In genomic region chr1:203011582-203011981, GRCh38 we compare ENCODE assay signal across 29 cellular contexts.
"Had no signal": no experiment of that assay in that cellular context is flagged by ENCODE, and none has a peak within 500 bp of the region (broad histone marks: within the 10 kb centered on the region; RNA-seq: fewer than 3 reads in every experiment).

No MANE protein-coding gene starts in this region.

- H3K27ac ChIP-seq: adrenal gland, breast epithelium, cardiac muscle cell, colonic mucosa had no signal

- FAIRE-seq: frontal cortex had no signal

- DNase-seq: activated CD4-positive, alpha-beta memory T cell treated with anti-CD3 and anti-CD28 coated beads for 36 hours; activated CD4-positive, alpha-beta T cell treated with anti-CD3 and anti-CD28 coated beads for 36 hours; activated CD4-positive, alpha-beta T cell treated with anti-CD3 and anti-CD28 coated beads, Interleukin-2, amount 10 ng/mL, durations not matched to agents 24 days and 14 days; activated CD4-positive, CD25-positive, alpha-beta regulatory T cell; activated CD4-positive, CD25-positive, alpha-beta regulatory T cell treated with anti-CD3 and anti-CD28 coated beads, Interleukin-2, amount 50 U/mL, for 72 hours; activated CD8-positive, alpha-beta memory T cell treated with anti-CD3 and anti-CD28 coated beads, Interleukin-2, amount 10 ng/mL, durations not matched to agents 7 days and 5 days; activated CD8-positive, alpha-beta memory T cell treated with anti-CD3 and anti-CD28 coated beads, Interleukin-2, amount 50 U/mL, for 4 hours; activated CD8-positive, alpha-beta T cell treated with anti-CD3 and anti-CD28 coated beads, Interleukin-2, amount 10 ng/mL, durations not matched to agents 7 days and 5 days; activated effector memory CD4-positive, alpha-beta T cell treated with anti-CD3 and anti-CD28 coated beads, Interleukin-2, amount 50 U/mL, for 16 hours; activated naive CD4-positive, alpha-beta T cell treated with anti-CD3 and anti-CD28 coated beads for 36 hours; activated naive CD8-positive, alpha-beta T cell treated with anti-CD3 and anti-CD28 coated beads for 36 hours; activated naive CD8-positive, alpha-beta T cell treated with anti-CD3 and anti-CD28 coated beads, Interleukin-2, amount 50 U/mL, for 24 hours; activated T-cell treated with anti-CD3 and anti-CD28 coated beads, Interleukin-2, amount 50 U/mL, for 1 hour; activated T-cell treated with anti-CD3 and anti-CD28 coated beads, Interleukin-2, amount 50 U/mL, for 48 hours; adrenal gland; amygdala; aorta; central memory CD4-positive, alpha-beta T cell; cerebellar nuclear complex; colonic mucosa; effector CD8-positive, alpha-beta T cell; foreskin fibroblast; head of caudate nucleus; T-helper 17 cell; T1000 had no signal

- H3K4me3 ChIP-seq: adrenal gland, breast epithelium, cardiac muscle cell, colonic mucosa had no signal

- H3K36me3 ChIP-seq: breast epithelium had no signal

- H3K27me3 ChIP-seq: adrenal gland, breast epithelium, cardiac muscle cell, colonic mucosa had no signal

- H3K9me3 ChIP-seq: adrenal gland, breast epithelium, colonic mucosa had no signal

- ATAC-seq: activated CD4-positive, alpha-beta T cell treated with anti-CD3 and anti-CD28 coated beads for 36 hours; activated CD8-positive, alpha-beta memory T cell treated with anti-CD3 and anti-CD28 coated beads, Interleukin-2, amount 10 ng/mL, durations not matched to agents 7 days and 5 days; activated CD8-positive, alpha-beta T cell treated with anti-CD3 and anti-CD28 coated beads, Interleukin-2, amount 10 ng/mL, durations not matched to agents 7 days and 5 days; activated naive CD8-positive, alpha-beta T cell treated with anti-CD3 and anti-CD28 coated beads, Interleukin-2, amount 50 U/mL, for 24 hours; esophagus mucosa; T-helper 17 cell had no signal
